ENCODE assay signal across 8 cellular contexts in genomic region chr12:104456950-104457745, GRCh38. TPM values are rescaled to one million over a fixed set of nuclear protein-coding genes. Genes with fewer than 3 reads are reported as not detected.
DNase-seq lines count a peak whose midpoint lies in the region; ATAC-seq and TF ChIP-seq lines count a peak whose summit lies in the region.

No MANE protein-coding gene starts in this region.

- CTCF ChIA-PET in OCI-LY7 (lab: Charles Lee; ENCODE audit: unreplicated experiment) = no interaction called here

- peaks cover 18% of the 10 kb centered on the region for H3K4me1 Mint-ChIP-seq in activated T-helper 17 cell treated with anti-CD3 and anti-CD28 coated beads, Interleukin-2, amount 50 U/mL, for 72 hours
- H3K4me1 Mint-ChIP-seq in natural killer cell = peaks cover 42 to 53% of the 10 kb centered on the region in 2 donors

- peak overlapping the region; percentile 78; the same call in 1 of the 2 replicates for H2AFZ ChIP-seq in OCI-LY7 (ENCODE audit: low read length)

- H3K9me2 ChIP-seq in OCI-LY7 (ENCODE audit: insufficient read depth, low read length) = no peaks in the 10 kb centered on the region

- TF ChIP-seq CTCF in OCI-LY7 (conservative IDR thresholded peaks at IDR 0.05; ENCODE audit: low read length) (peak; percentile 85), fibroblast of pulmonary artery (IDR thresholded peaks at IDR 0.05; ENCODE audit: low read length, missing control alignments) (peak; percentile 50), natural killer cell (IDR thresholded peaks at IDR 0.05) (peak; percentile 21), thyroid gland (IDR thresholded peaks at IDR 0.05) (peak in 4 of 6 experiments; percentile 16 to 45 (median 39))

- peak overlapping the region; percentile 79 for H3K4me3 ChIP-seq in OCI-LY7 (ENCODE audit: low read depth, low read length, poor library complexity, severe bottlenecking)
- H3K4me3 ChIP-seq in fibroblast of pulmonary artery (replicated peaks; ENCODE audit: low read depth, low read length) = peak overlapping the region; percentile 69
- peak overlapping the region; percentile 31 to 76 (median 64) for H3K4me3 ChIP-seq in thyroid gland (replicated peaks in 1 of 3)

- TF ChIP-seq POLR2A in thyroid gland (IDR thresholded peaks at IDR 0.05) = no peak

- peak overlapping the region; percentile 91 for H3K27ac Mint-ChIP-seq in activated T-helper 17 cell treated with anti-CD3 and anti-CD28 coated beads, Interleukin-2, amount 50 U/mL, for 72 hours
- peak overlapping the region; percentile 91 to 93 for H3K27ac Mint-ChIP-seq in natural killer cell

- 0% methylated on average over 30 to 38 of the region's 71 CpGs for WGBS in thyroid gland, 2 donors

- H3K4me2 ChIP-seq in OCI-LY7 (ENCODE audit: low read length) = peak overlapping the region; percentile 80

- H3K9me3 ChIP-seq in OCI-LY7 (ENCODE audit: low read length) (no peaks in the 10 kb centered on the region), thyroid gland (no peaks in the 10 kb centered on the region)

- H3K36me3 Mint-ChIP-seq in activated T-helper 17 cell treated with anti-CD3 and anti-CD28 coated beads, Interleukin-2, amount 50 U/mL, for 72 hours (ENCODE audit: low read depth) = peaks cover 26% of the 10 kb centered on the region
- no peaks in the 10 kb centered on the region for H3K36me3 Mint-ChIP-seq in natural killer cell

- no peaks in the 10 kb centered on the region for H3K27me3 ChIP-seq in thyroid gland

- peak; percentile 8 for ATAC-seq in GM21367 (IDR thresholded peaks at IDR 0.05; ENCODE audit: unreplicated experiment)
- ATAC-seq in activated T-helper 17 cell treated with anti-CD3 and anti-CD28 coated beads, Interleukin-2, amount 50 U/mL, for 72 hours (replicated peaks) = peak; percentile 41
- peak; percentile 25 to 50 (median 39) for ATAC-seq in natural killer cell

- H3K4me1 ChIP-seq in OCI-LY7 (ENCODE audit: insufficient read depth, low read length, poor library complexity, severe bottlenecking) (peaks cover 46% of the 10 kb centered on the region), thyroid gland (peaks cover 4 to 16% of the 10 kb centered on the region in 2 donors)

- H3K79me2 ChIP-seq in OCI-LY7 (ENCODE audit: insufficient read depth, low read depth, low read length) = peaks cover 51% of the 10 kb centered on the region

- H3K36me3 ChIP-seq in OCI-LY7 (ENCODE audit: insufficient read depth, low read length) (no peaks in the 10 kb centered on the region; the same call in 1 of the 2 replicates), thyroid gland (no peaks in the 10 kb centered on the region)

- DNase-seq in DMS153 treated with DMSO at 0.1 percent for 48 hours (lab: John Stamatoyannopoulos, UW; ENCODE audit: unreplicated experiment) (peak; percentile 56), HS-5 (ENCODE audit: low read depth) (peak; percentile 49), OCI-LY7 (ENCODE audit: low spot score) (peak; percentile 80), fibroblast of pulmonary artery (ENCODE audit: low read depth) (peak; percentile 80), natural killer cell (peak; percentile 55), thyroid gland (peak; percentile 73 to 76)

- POLR2A ChIA-PET in OCI-LY7 (lab: Charles Lee) = interaction anchor here (0.7 to 1.6 kb wide), 4 partner anchors 43 to 125 kb away, joined by 3 to 6 read pairs (median 3); no protein-coding TSS in a partner anchor

- no peaks in the 10 kb centered on the region for H3K9me3 Mint-ChIP-seq in activated T-helper 17 cell treated with anti-CD3 and anti-CD28 coated beads, Interleukin-2, amount 50 U/mL, for 72 hours
- H3K9me3 Mint-ChIP-seq in natural killer cell = no peaks in the 10 kb centered on the region

- H3K27ac ChIP-seq in OCI-LY7 (ENCODE audit: low read depth, low read length, poor library complexity, severe bottlenecking) (peak overlapping the region; percentile 64), thyroid gland (peak overlapping the region; percentile 30 to 85 (median 69))

- intact Hi-C loops in OCI-LY7 (cut with micrococcal nuclease; ENCODE audit: unreplicated experiment) (loop anchor here (2.0 to 10.0 kb wide), 11 partner anchors 22 to 650 kb away; partner anchors contain the start of genes NOPCHAP1 and WASHC4), natural killer cell (cut with micrococcal nuclease) (loop anchor here (1.0 to 2.0 kb wide), 3 partner anchors 112 to 231 kb away; no protein-coding TSS in a partner anchor), thyroid gland (cut with DNase I) (no loop called here)

- peaks cover 9% of the 10 kb centered on the region; the same call in 1 of the 2 replicates for H4K20me1 ChIP-seq in OCI-LY7 (ENCODE audit: insufficient read depth, low read length)

- TSS peak; percentile 63 for BruUV-seq in OCI-LY7 (replicated peaks; lab: Mats Ljungman, UMichigan)

- no peaks in the 10 kb centered on the region for H3K27me3 Mint-ChIP-seq in activated T-helper 17 cell treated with anti-CD3 and anti-CD28 coated beads, Interleukin-2, amount 50 U/mL, for 72 hours
- H3K27me3 Mint-ChIP-seq in natural killer cell (ENCODE audit: low read depth in 2 of 2) = peaks cover 0 to 2% of the 10 kb centered on the region in 2 donors

- H3K4me3 Mint-ChIP-seq in activated T-helper 17 cell treated with anti-CD3 and anti-CD28 coated beads, Interleukin-2, amount 50 U/mL, for 72 hours = peak overlapping the region; percentile 93
- peak overlapping the region; percentile 99 for H3K4me3 Mint-ChIP-seq in natural killer cell

RNA-seq across cellular contexts. Expression of gene CHST11, which starts 0.4 kb away (rescaled TPM):
- 35.8 and 41.6 TPM in 2 replicates for total RNA-seq in OCI-LY7 (2014; rRNA removed; shearing (Covaris generic))
- total RNA-seq in OCI-LY7 (2022) (15.2 and 16.8 TPM in 2 replicates), natural killer cell (100 to 1,000 TPM in 1 of 3 donors, 10 to 100 TPM in 2; 85.3 to 118 (median 96.1) TPM), thyroid gland (10 to 100 TPM in 1 of 4 donors, 1 to 10 TPM in 3; 6.9 to 11.6 (median 8.0) TPM)
- 10 to 100 TPM; 36.2 to 61.7 TPM for total RNA-seq in activated T-helper 17 cell treated with anti-CD3 and anti-CD28 coated beads, Interleukin-2, amount 50 U/mL, for 72 hours

Comparison
In these comparisons a context has a peak if more than half of its experiments do, and no peak if none do; other contexts are left out.
1. Peak in every context shown above with its lines: DNase-seq, ATAC-seq, H3K4me3 ChIP-seq and H3K27ac ChIP-seq.
2. CTCF ChIP-seq: peak in every context shown above with its lines; median percentile 85 in OCI-LY7; 50 in fibroblast of pulmonary artery; 39 in thyroid gland; 21 in natural killer cell.